ENCODE assay signal across 1 cellular context in the genomic region with DNA sequence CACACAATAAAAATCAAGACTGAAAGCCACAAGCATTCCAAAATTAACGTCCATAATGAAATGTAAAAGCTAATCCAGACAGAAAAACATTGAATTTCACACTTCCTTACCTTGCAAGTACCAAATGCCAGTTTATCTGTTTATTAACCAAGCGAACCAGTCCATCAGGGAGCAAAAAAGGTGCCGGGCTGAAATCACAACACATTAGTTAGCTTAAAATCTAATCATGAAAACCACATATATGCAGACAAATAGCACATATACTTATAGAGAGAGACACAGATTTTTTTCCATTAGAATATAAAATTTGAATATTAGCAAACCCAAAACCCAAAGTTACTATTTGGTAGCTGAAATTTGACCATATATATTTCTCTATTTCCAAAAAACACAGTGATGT.
TF ChIP-seq lines count a peak whose summit lies in the region.

No MANE protein-coding gene starts in this region.

TF ChIP-seq in HepG2, 621 proteins besides CTCF, POLR2A, EP300 and RAD21:
- TF ChIP-seq, protein P1, sequence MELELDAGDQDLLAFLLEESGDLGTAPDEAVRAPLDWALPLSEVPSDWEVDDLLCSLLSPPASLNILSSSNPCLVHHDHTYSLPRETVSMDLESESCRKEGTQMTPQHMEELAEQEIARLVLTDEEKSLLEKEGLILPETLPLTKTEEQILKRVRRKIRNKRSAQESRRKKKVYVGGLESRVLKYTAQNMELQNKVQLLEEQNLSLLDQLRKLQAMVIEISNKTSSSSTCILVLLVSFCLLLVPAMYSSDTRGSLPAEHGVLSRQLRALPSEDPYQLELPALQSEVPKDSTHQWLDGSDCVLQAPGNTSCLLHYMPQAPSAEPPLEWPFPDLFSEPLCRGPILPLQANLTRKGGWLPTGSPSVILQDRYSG (CRISPR knock-in tag; IDR thresholded peaks at IDR 0.05) = no peak
- TF ChIP-seq RBFOX2 (IDR thresholded peaks at IDR 0.05; ENCODE audit: low read depth, low read length) (no peak), BRCA1 (CRISPR knock-in tag; IDR thresholded peaks at IDR 0.05) (no peak), MBD4 (IDR thresholded peaks at IDR 0.05; ENCODE audit: borderline replicate concordance, low read length) (no peak), CHD4 (IDR thresholded peaks at IDR 0.05; ENCODE audit: borderline replicate concordance, low read length) (no peak), CBX5 (CRISPR knock-in tag; IDR thresholded peaks at IDR 0.05; ENCODE audit: borderline replicate concordance) (no peak), HNRNPK (IDR thresholded peaks at IDR 0.05; ENCODE audit: low read depth, low read length, poor library complexity, severe bottlenecking) (peak; percentile 88), RFX1 (IDR thresholded peaks at IDR 0.05) (no peak)
- TF ChIP-seq, protein P2, sequence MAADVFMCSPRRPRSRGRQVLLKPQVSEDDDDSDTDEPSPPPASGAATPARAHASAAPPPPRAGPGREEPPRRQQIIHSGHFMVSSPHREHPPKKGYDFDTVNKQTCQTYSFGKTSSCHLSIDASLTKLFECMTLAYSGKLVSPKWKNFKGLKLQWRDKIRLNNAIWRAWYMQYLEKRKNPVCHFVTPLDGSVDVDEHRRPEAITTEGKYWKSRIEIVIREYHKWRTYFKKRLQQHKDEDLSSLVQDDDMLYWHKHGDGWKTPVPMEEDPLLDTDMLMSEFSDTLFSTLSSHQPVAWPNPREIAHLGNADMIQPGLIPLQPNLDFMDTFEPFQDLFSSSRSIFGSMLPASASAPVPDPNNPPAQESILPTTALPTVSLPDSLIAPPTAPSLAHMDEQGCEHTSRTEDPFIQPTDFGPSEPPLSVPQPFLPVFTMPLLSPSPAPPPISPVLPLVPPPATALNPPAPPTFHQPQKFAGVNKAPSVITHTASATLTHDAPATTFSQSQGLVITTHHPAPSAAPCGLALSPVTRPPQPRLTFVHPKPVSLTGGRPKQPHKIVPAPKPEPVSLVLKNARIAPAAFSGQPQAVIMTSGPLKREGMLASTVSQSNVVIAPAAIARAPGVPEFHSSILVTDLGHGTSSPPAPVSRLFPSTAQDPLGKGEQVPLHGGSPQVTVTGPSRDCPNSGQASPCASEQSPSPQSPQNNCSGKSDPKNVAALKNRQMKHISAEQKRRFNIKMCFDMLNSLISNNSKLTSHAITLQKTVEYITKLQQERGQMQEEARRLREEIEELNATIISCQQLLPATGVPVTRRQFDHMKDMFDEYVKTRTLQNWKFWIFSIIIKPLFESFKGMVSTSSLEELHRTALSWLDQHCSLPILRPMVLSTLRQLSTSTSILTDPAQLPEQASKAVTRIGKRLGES (CRISPR knock-in tag; IDR thresholded peaks at IDR 0.05; ENCODE audit: borderline replicate concordance) = no peak
